ENCODE assay signal across 24 cellular contexts in genomic region chr12:124972211-124972610, GRCh38.
"Had no signal": no experiment of that assay in that cellular context is flagged by ENCODE, and none has a peak within 500 bp of the region (broad histone marks: within the 10 kb centered on the region; RNA-seq: fewer than 3 reads in every experiment).

No MANE protein-coding gene starts in this region.

- FAIRE-seq: RCC 7860 had no signal

- H3K9ac ChIP-seq: SK-N-SH had no signal

- H3K27me3 ChIP-seq: MG63 had no signal

- H3K4me2 ChIP-seq: SK-N-SH had no signal

- ATAC-seq: T-cell had no signal

- DNase-seq: IMR-90, Karpas-422, KG1, MG63, NCI-H1092, NCI-H1105 treated with DMSO at 0.1 percent for 48 hours, NCI-H1417 treated with DMSO at 0.1 percent for 48 hours, NCI-H146, NCI-H1694 treated with DMSO at 0.1 percent for 48 hours, NCI-H2029, NCI-H2081 treated with DMSO at 0.1 percent for 48 hours, NCI-H2171, NCI-H226, NCI-H446, NCI-H510A, NCI-H524 treated with DMSO at 0.1 percent for 48 hours, NCI-H69, NCI-H774, RPMI8226, SHP77, SK-N-SH, SW 1271, T-cell had no signal

- H3K4me3 ChIP-seq: MG63 had no signal

- H3K9me3 ChIP-seq: MG63, SK-N-SH had no signal

- H3K27ac Mint-ChIP-seq: T-cell had no signal

- H3K4me3 Mint-ChIP-seq: T-cell had no signal

- H3K4me1 Mint-ChIP-seq: T-cell had no signal

- H3K9me2 ChIP-seq: SK-N-SH had no signal

- H3K27me3 Mint-ChIP-seq: T-cell had no signal

- H3K9me3 Mint-ChIP-seq: T-cell had no signal
